Comparison of ENCODE assay signal across 1 cellular context in the genomic region with DNA sequence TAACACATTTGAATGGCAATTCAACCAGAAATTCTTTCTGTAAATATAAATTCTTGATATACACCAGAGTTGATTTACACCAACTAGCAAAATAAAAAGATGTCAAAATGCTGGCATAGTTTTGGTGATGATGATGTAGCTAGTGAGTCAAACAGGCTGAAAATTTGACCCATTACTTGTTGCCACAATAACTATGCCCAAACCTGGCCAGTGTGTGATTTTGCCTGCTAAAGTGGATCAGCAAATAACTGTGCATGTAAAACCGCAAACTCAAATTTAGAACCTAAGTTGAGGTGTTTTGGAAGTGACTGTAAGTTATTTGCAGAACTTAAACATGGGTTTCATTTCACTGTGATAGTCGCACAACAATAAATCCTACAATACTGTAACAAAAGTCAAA.
TF ChIP-seq lines count a peak whose summit lies in the region.

No MANE protein-coding gene starts in this region.

TF ChIP-seq in GM12878, 131 proteins besides CTCF, POLR2A, EP300 and RAD21 (continued from another document):
- TF ChIP-seq, protein P1, sequence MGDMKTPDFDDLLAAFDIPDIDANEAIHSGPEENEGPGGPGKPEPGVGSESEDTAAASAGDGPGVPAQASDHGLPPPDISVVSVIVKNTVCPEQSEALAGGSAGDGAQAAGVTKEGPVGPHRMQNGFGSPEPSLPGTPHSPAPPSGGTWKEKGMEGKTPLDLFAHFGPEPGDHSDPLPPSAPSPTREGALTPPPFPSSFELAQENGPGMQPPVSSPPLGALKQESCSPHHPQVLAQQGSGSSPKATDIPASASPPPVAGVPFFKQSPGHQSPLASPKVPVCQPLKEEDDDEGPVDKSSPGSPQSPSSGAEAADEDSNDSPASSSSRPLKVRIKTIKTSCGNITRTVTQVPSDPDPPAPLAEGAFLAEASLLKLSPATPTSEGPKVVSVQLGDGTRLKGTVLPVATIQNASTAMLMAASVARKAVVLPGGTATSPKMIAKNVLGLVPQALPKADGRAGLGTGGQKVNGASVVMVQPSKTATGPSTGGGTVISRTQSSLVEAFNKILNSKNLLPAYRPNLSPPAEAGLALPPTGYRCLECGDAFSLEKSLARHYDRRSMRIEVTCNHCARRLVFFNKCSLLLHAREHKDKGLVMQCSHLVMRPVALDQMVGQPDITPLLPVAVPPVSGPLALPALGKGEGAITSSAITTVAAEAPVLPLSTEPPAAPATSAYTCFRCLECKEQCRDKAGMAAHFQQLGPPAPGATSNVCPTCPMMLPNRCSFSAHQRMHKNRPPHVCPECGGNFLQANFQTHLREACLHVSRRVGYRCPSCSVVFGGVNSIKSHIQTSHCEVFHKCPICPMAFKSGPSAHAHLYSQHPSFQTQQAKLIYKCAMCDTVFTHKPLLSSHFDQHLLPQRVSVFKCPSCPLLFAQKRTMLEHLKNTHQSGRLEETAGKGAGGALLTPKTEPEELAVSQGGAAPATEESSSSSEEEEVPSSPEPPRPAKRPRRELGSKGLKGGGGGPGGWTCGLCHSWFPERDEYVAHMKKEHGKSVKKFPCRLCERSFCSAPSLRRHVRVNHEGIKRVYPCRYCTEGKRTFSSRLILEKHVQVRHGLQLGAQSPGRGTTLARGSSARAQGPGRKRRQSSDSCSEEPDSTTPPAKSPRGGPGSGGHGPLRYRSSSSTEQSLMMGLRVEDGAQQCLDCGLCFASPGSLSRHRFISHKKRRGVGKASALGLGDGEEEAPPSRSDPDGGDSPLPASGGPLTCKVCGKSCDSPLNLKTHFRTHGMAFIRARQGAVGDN (IDR thresholded peaks at IDR 0.05) = no peak
- no peak for TF ChIP-seq NBN (IDR thresholded peaks at IDR 0.05)
- TF ChIP-seq CHD1 (IDR thresholded peaks at IDR 0.05; ENCODE audit: low read depth, low read length) = no peak
